Comparison of ENCODE assay signal across 1 cellular context in genomic region chr10:22988581-22989360, GRCh38.
A peak's percentile ranks its signal among the peaks of the same experiment; 100 is the strongest.
TF ChIP-seq lines count a peak whose summit lies in the region.

No MANE protein-coding gene starts in this region.

TF ChIP-seq in IMR-90, 13 proteins besides CTCF, POLR2A, EP300 and RAD21:
- TF ChIP-seq CEBPB (IDR thresholded peaks at IDR 0.05; ENCODE audit: low read depth, low read length) (no peak), MXI1 (IDR thresholded peaks at IDR 0.05; ENCODE audit: borderline replicate concordance, low read depth, low read length) (no peak), MAZ (IDR thresholded peaks at IDR 0.05; ENCODE audit: borderline replicate concordance, low read depth, low read length) (no peak), NFE2L2 (IDR thresholded peaks at IDR 0.05; ENCODE audit: low read depth, low read length) (no peak), SMC3 (IDR thresholded peaks at IDR 0.05; ENCODE audit: low read depth, low read length) (peak; percentile 92), RFX5 (IDR thresholded peaks at IDR 0.05; ENCODE audit: low read depth, low read length) (no peak), CHD1 (IDR thresholded peaks at IDR 0.05; ENCODE audit: low read depth, low read length) (no peak)
- TF ChIP-seq, protein P1, sequence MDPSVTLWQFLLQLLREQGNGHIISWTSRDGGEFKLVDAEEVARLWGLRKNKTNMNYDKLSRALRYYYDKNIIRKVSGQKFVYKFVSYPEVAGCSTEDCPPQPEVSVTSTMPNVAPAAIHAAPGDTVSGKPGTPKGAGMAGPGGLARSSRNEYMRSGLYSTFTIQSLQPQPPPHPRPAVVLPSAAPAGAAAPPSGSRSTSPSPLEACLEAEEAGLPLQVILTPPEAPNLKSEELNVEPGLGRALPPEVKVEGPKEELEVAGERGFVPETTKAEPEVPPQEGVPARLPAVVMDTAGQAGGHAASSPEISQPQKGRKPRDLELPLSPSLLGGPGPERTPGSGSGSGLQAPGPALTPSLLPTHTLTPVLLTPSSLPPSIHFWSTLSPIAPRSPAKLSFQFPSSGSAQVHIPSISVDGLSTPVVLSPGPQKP (IDR thresholded peaks at IDR 0.05; ENCODE audit: borderline replicate concordance, low read depth, low read length), result no peak
TF ChIP-seq in IMR-90: peak in this region for 1.
